ENCODE assay signal across 29 cellular contexts in genomic region chr12:105930612-105931011, GRCh38.
DNase-seq lines count a peak whose midpoint lies in the region; ATAC-seq, FAIRE-seq and TF ChIP-seq lines count a peak whose summit lies in the region.
"Had no signal": no experiment of that assay in that cellular context is flagged by ENCODE, and none has a peak within 500 bp of the region (broad histone marks: within the 10 kb centered on the region; RNA-seq: fewer than 3 reads in every experiment).

No MANE protein-coding gene starts in this region.

- peaks cover 0 to 18% (median 3%) of the 10 kb centered on the region in 5 experiments for H3K9me3 Mint-ChIP-seq in brain
- H3K9me3 Mint-ChIP-seq: activated naive CD4-positive, alpha-beta T cell treated with anti-CD3 and anti-CD28 coated beads, Interleukin-2, amount 10 ng/mL, durations not matched to agents 7 days and 5 days; activated T-helper 1 cell treated with anti-CD3 and anti-CD28 coated beads, Interleukin-12 subunit alpha, Interleukin-12 subunit beta, Interleukin-2, Interleukin-4 antibody, amounts not matched to agents 30 ng/mL and 10 ng/mL and 1 ng/mL, durations not matched to agents 14 hours and 24 hours and 36 hours had no signal

- H3K4me3 ChIP-seq in HepG2 (replicated peaks in 1 of 3; ENCODE audit: insufficient read depth in 1 of 3, low read depth in 2 of 3, low read length in 3 of 3) (no peak overlapping the region), right lobe of liver (no peak overlapping the region), keratinocyte (ENCODE audit: control insufficient read depth in 2 of 3, extremely low read depth in 1 of 3, insufficient read depth in 2 of 3, low read depth in 1 of 3, low read length in 3 of 3) (no peak overlapping the region), retinal pigment epithelial cell (ENCODE audit: low read length) (no peak overlapping the region), smooth muscle cell (no peak overlapping the region), small intestine (ENCODE audit: low read depth in 1 of 2, low read length in 2 of 2) (no peak overlapping the region)
- H3K4me3 ChIP-seq: BLaER1, cardiac muscle cell, coronary artery, gastroesophageal sphincter, pancreas, sigmoid colon, suprapubic skin had no signal

- H4K20me1 ChIP-seq in HepG2 (ENCODE audit: insufficient read depth, low read length) (no peaks in the 10 kb centered on the region), keratinocyte (ENCODE audit: control insufficient read depth, extremely low read depth, insufficient read depth, low read length) (no peaks in the 10 kb centered on the region), smooth muscle cell (ENCODE audit: low read depth) (no peaks in the 10 kb centered on the region)
- H4K20me1 ChIP-seq: BLaER1 had no signal

- FAIRE-seq in HepG2 (lab: Jason Lieb, UNC) = no peak
- peak; percentile 29 for FAIRE-seq in keratinocyte (lab: Jason Lieb, UNC)
- no peak for FAIRE-seq in small intestine (lab: Jason Lieb, UNC)
- FAIRE-seq: HTR-8/SVneo, pancreas had no signal

- no peak for ATAC-seq in HepG2
- no peak for ATAC-seq in right lobe of liver
- ATAC-seq: gastroesophageal sphincter; naive thymus-derived CD8-positive, alpha-beta T cell; pancreas had no signal

- TF ChIP-seq CTCF in HepG2 (CRISPR knock-in tag; IDR thresholded peaks at IDR 0.05) (no peak), right lobe of liver (IDR thresholded peaks at IDR 0.05) (no peak), brain (conservative IDR thresholded peaks at IDR 0.05) (no peak), keratinocyte (optimal IDR thresholded peaks at IDR 0.05 in 1 of 3, IDR thresholded peaks at IDR 0.05 in 1 of 3, conservative IDR thresholded peaks at IDR 0.05 in 1 of 3; ENCODE audit: extremely low read depth in 1 of 3, insufficient read depth in 2 of 3, low read length in 3 of 3) (no peak), retinal pigment epithelial cell (conservative IDR thresholded peaks at IDR 0.05; ENCODE audit: low read depth, low read length) (no peak), smooth muscle cell (IDR thresholded peaks at IDR 0.05; ENCODE audit: borderline replicate concordance, insufficient read depth, poor library complexity, severe bottlenecking) (no peak)

- TF ChIP-seq RAD21 in HepG2 (CRISPR knock-in tag; IDR thresholded peaks at IDR 0.05) = no peak

- H3K4me1 ChIP-seq in HepG2 (ENCODE audit: insufficient read depth, low read length) (no peaks in the 10 kb centered on the region), right lobe of liver (peaks cover 0 to 5% (median 0%) of the 10 kb centered on the region in 4 donors), keratinocyte (ENCODE audit: control insufficient read depth, extremely low read depth, insufficient read depth, low read length) (peaks cover 54% of the 10 kb centered on the region), smooth muscle cell (ENCODE audit: low read depth) (peaks cover 25% of the 10 kb centered on the region), small intestine (ENCODE audit: control insufficient read depth in 2 of 2, insufficient read depth in 1 of 2, low read depth in 1 of 2, low read length in 1 of 2) (no peaks in the 10 kb centered on the region)
- H3K4me1 ChIP-seq: pancreas had no signal

- no peaks in the 10 kb centered on the region for H3K27me3 ChIP-seq in HepG2 (ENCODE audit: control insufficient read depth in 1 of 2, insufficient read depth in 2 of 2, low read length in 2 of 2)
- no peaks in the 10 kb centered on the region for H3K27me3 ChIP-seq in right lobe of liver
- no peaks in the 10 kb centered on the region for H3K27me3 ChIP-seq in keratinocyte (ENCODE audit: control insufficient read depth, extremely low read depth, insufficient read depth, low read length)
- no peaks in the 10 kb centered on the region for H3K27me3 ChIP-seq in smooth muscle cell (ENCODE audit: low read depth)
- peaks cover 0 to 3% of the 10 kb centered on the region in 2 donors for H3K27me3 ChIP-seq in small intestine (ENCODE audit: control insufficient read depth in 2 of 2, insufficient read depth in 2 of 2, low read length in 2 of 2)
- H3K27me3 ChIP-seq: BLaER1, cardiac muscle cell, gastroesophageal sphincter, pancreas, sigmoid colon, suprapubic skin had no signal

- peaks cover 3% of the 10 kb centered on the region for H3K27me3 Mint-ChIP-seq in brain
- H3K27me3 Mint-ChIP-seq: activated naive CD4-positive, alpha-beta T cell treated with anti-CD3 and anti-CD28 coated beads, Interleukin-2, amount 10 ng/mL, durations not matched to agents 7 days and 5 days had no signal

- intact Hi-C loops in HepG2 (cut with micrococcal nuclease; ENCODE audit: unreplicated experiment) (no loop called here), right lobe of liver (cut with DNase I) (no loop called here)

- no TSS peak for BruUV-seq in HepG2 (replicated peaks; lab: Mats Ljungman, UMichigan)

- H3K36me3 Mint-ChIP-seq in brain = no peaks in the 10 kb centered on the region
- H3K36me3 Mint-ChIP-seq: activated naive CD4-positive, alpha-beta T cell treated with anti-CD3 and anti-CD28 coated beads, Interleukin-2, amount 10 ng/mL, durations not matched to agents 7 days and 5 days; naive thymus-derived CD8-positive, alpha-beta T cell had no signal

- POLR2A ChIA-PET in HepG2 (lab: Yijun Ruan, JAX) = no interaction called here

- DNase-seq in HepG2 (ENCODE audit: low spot score) (no peak), right lobe of liver (no peak), keratinocyte (ENCODE audit: low read depth, low spot score) (no peak), retinal pigment epithelial cell (ENCODE audit: low read depth) (peak; percentile 27), HUDEP-2 (lab: John Stamatoyannopoulos, UW; ENCODE audit: unreplicated experiment in 76 of 76) (no peak), smooth muscle cell (lab: John Stamatoyannopoulos, UW; ENCODE audit: unreplicated experiment) (no peak), small intestine (no peak)
- DNase-seq: activated CD4-positive, alpha-beta T cell treated with anti-CD3 and anti-CD28 coated beads, Interleukin-2, amount 50 U/mL, for 48 hours; activated naive CD4-positive, alpha-beta T cell treated with anti-CD3 and anti-CD28 coated beads, Interleukin-2, amount 10 ng/mL, durations not matched to agents 7 days and 5 days; amygdala; hypothalamus; naive thymus-derived CD8-positive, alpha-beta T cell; NCI-H146; NCI-H2171; NCI-H524 treated with DMSO at 0.1 percent for 48 hours; pancreas; RPMI8226; sigmoid colon; stimulated activated CD4-positive, alpha-beta T cell treated with anti-CD3 and anti-CD28 coated beads, Interleukin-15, amount 100 ng/mL, for 24 hours; stimulated activated naive CD4-positive, alpha-beta T cell; T-helper 1 cell had no signal

- H3K4me2 ChIP-seq in HepG2 (ENCODE audit: low read depth, low read length) (no peak overlapping the region), keratinocyte (ENCODE audit: control insufficient read depth, extremely low read depth, insufficient read depth, low read depth, low read length) (no peak overlapping the region), smooth muscle cell (no peak overlapping the region)
- H3K4me2 ChIP-seq: BLaER1 had no signal

- H3K9me1 ChIP-seq in keratinocyte (ENCODE audit: control insufficient read depth, extremely low read depth, insufficient read depth, low read length) = no peaks in the 10 kb centered on the region

- H3K9ac ChIP-seq in HepG2 (ENCODE audit: insufficient read depth, low read depth, low read length) = no peak overlapping the region
- no peak overlapping the region for H3K9ac ChIP-seq in keratinocyte (ENCODE audit: control insufficient read depth, extremely low read depth, insufficient read depth, low read length)
- no peak overlapping the region for H3K9ac ChIP-seq in smooth muscle cell (ENCODE audit: low read depth)
- H3K9ac ChIP-seq: BLaER1 had no signal

- H3K36me3 ChIP-seq in HepG2 (replicated peaks in 1 of 2; ENCODE audit: control insufficient read depth in 1 of 2, insufficient read depth in 2 of 2, low read length in 2 of 2) (no peaks in the 10 kb centered on the region), right lobe of liver (no peaks in the 10 kb centered on the region), keratinocyte (ENCODE audit: control insufficient read depth in 2 of 2, extremely low read depth in 1 of 2, insufficient read depth in 2 of 2, low read length in 2 of 2) (no peaks in the 10 kb centered on the region), smooth muscle cell (ENCODE audit: low read depth) (no peaks in the 10 kb centered on the region), small intestine (ENCODE audit: control insufficient read depth in 2 of 2, insufficient read depth in 2 of 2, low read length in 2 of 2) (no peaks in the 10 kb centered on the region)
- H3K36me3 ChIP-seq: BLaER1, cardiac muscle cell, gastroesophageal sphincter, pancreas, sigmoid colon, suprapubic skin had no signal

- H3K79me2 ChIP-seq in HepG2 (ENCODE audit: insufficient read depth, low read length) (no peaks in the 10 kb centered on the region), keratinocyte (ENCODE audit: control insufficient read depth, insufficient read depth, low read length) (no peaks in the 10 kb centered on the region), smooth muscle cell (ENCODE audit: low read depth) (no peaks in the 10 kb centered on the region)

- H3K4me3 Mint-ChIP-seq in brain = peak overlapping the region in 1 of 5 experiments; percentile 28
- H3K4me3 Mint-ChIP-seq: activated naive CD4-positive, alpha-beta T cell treated with anti-CD3 and anti-CD28 coated beads, Interleukin-2, amount 10 ng/mL, durations not matched to agents 7 days and 5 days; activated T-helper 1 cell treated with anti-CD3 and anti-CD28 coated beads, Interleukin-12 subunit alpha, Interleukin-12 subunit beta, Interleukin-2, Interleukin-4 antibody, amounts not matched to agents 30 ng/mL and 10 ng/mL and 1 ng/mL, durations not matched to agents 14 hours and 24 hours and 36 hours; naive thymus-derived CD8-positive, alpha-beta T cell had no signal

- 84% methylated on average over 5 of the region's 5 CpGs for WGBS in HepG2 (ENCODE audit: low lambda C conversion rate)
- WGBS in right lobe of liver (ENCODE audit: insufficient coverage, low coverage, low lambda C conversion rate, missing lambda C conversion rate) = 82% methylated on average over 5 of the region's 5 CpGs
- 97% methylated on average over 5 of the region's 5 CpGs for WGBS in smooth muscle cell (ENCODE audit: low lambda C conversion rate)
- 71 to 87% (median 79%) methylated on average over 5 of the region's 5 CpGs for WGBS in small intestine, 3 donors

- no peak for TF ChIP-seq POLR2A in HepG2 (IDR thresholded peaks at IDR 0.05; ENCODE audit: insufficient read depth in 1 of 2, low read depth in 2 of 2, low read length in 2 of 2)
- no peak for TF ChIP-seq POLR2A in right lobe of liver (IDR thresholded peaks at IDR 0.05)

- TF ChIP-seq EP300 in HepG2 (IDR thresholded peaks at IDR 0.05; ENCODE audit: low read depth in 2 of 2, low read length in 2 of 2) = no peak
- no peak for TF ChIP-seq EP300 in HepG2 (CRISPR knock-in tag; IDR thresholded peaks at IDR 0.05; ENCODE audit: borderline replicate concordance)

- peaks cover 45% of the 10 kb centered on the region for H3K4me1 Mint-ChIP-seq in brain
- H3K4me1 Mint-ChIP-seq: activated naive CD4-positive, alpha-beta T cell treated with anti-CD3 and anti-CD28 coated beads, Interleukin-2, amount 10 ng/mL, durations not matched to agents 7 days and 5 days had no signal

- no peak overlapping the region for H3K27ac ChIP-seq in HepG2 (ENCODE audit: extremely low read length, insufficient read depth, low read length)
- no peak overlapping the region for H3K27ac ChIP-seq in right lobe of liver
- H3K27ac ChIP-seq in keratinocyte (ENCODE audit: control insufficient read depth, insufficient read depth, low read length) = no peak overlapping the region
- no peak overlapping the region for H3K27ac ChIP-seq in smooth muscle cell (ENCODE audit: low read depth)
- H3K27ac ChIP-seq in small intestine (ENCODE audit: low read depth in 1 of 2, low read length in 1 of 2) = no peak overlapping the region
- H3K27ac ChIP-seq: BLaER1, cardiac muscle cell, coronary artery, gastroesophageal sphincter, pancreas, sigmoid colon had no signal

- H3K9me3 ChIP-seq in HepG2 (ENCODE audit: low read length) (no peaks in the 10 kb centered on the region), right lobe of liver (no peaks in the 10 kb centered on the region), keratinocyte (ENCODE audit: control insufficient read depth, low read depth, low read length) (peaks cover 2% of the 10 kb centered on the region), smooth muscle cell (replicated peaks; ENCODE audit: low read depth) (no peaks in the 10 kb centered on the region), small intestine (ENCODE audit: control insufficient read depth, low read depth) (no peaks in the 10 kb centered on the region)
- H3K9me3 ChIP-seq: BLaER1, gastroesophageal sphincter, pancreas, sigmoid colon, suprapubic skin had no signal

- dilution Hi-C loops in keratinocyte (cut with MboI; ENCODE audit: extremely low pct_ligation_motif_present, low sequenced_read_pairs) = no loop called here

- CTCF ChIA-PET in HepG2 (lab: Yijun Ruan, JAX; ENCODE audit: low intra/inter-chr PET ratio, low total read pairs) = no interaction called here

- H2AFZ ChIP-seq in HepG2 (ENCODE audit: low read length) (no peak overlapping the region), keratinocyte (ENCODE audit: control insufficient read depth, low read length) (no peak overlapping the region), smooth muscle cell (ENCODE audit: low read depth) (no peak overlapping the region)

- peak overlapping the region in 3 of 5 experiments; percentile 21 to 40 (median 29) for H3K27ac Mint-ChIP-seq in brain
- H3K27ac Mint-ChIP-seq: activated naive CD4-positive, alpha-beta T cell treated with anti-CD3 and anti-CD28 coated beads, Interleukin-2, amount 10 ng/mL, durations not matched to agents 7 days and 5 days; activated T-helper 1 cell treated with anti-CD3 and anti-CD28 coated beads, Interleukin-12 subunit alpha, Interleukin-12 subunit beta, Interleukin-2, Interleukin-4 antibody, amounts not matched to agents 30 ng/mL and 10 ng/mL and 1 ng/mL, durations not matched to agents 14 hours and 24 hours and 36 hours; naive thymus-derived CD8-positive, alpha-beta T cell had no signal

- peaks cover 19% of the 10 kb centered on the region for H3F3A ChIP-seq in smooth muscle cell (ENCODE audit: low read depth)

- in situ Hi-C loops in HepG2 (cut with HindIII; ENCODE audit: extremely low pct_ligation_motif_present, low pct_unique_long_range_greater_than_20kb) = no loop called here
